1 cellular context compared by ENCODE assay signal in the genomic region with DNA sequence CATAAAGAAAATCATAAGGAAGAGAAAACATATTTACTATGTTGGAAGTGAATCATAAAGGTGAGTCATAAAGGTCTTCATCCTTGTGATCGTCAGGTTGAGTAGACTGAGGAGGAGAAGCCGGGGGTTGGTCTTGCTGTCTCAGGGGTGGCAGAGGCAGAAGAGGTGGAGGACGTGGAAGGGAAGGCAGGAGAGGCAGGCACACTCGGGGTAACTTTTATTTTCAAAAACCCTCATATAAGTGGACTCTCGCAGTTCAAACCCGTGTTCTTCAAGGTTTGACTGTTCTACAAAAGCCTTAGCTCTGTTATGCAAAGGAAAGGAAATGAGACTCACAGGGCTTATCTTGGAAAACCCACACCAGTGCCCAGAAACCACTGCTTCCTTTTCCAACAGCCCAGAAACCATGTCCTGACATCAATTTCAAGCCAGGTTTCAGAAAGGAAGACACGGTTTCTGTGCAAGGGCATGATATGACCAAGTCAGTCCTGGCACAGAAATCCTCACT.
TF ChIP-seq lines count a peak whose summit lies in the region.

No MANE protein-coding gene starts in this region.

TF ChIP-seq in SK-N-SH treated with all-trans-retinoic acid at 6 μM for 48 hours, 23 proteins besides CTCF, POLR2A, EP300 and RAD21 (continued from another document):
- TF ChIP-seq, protein P1, sequence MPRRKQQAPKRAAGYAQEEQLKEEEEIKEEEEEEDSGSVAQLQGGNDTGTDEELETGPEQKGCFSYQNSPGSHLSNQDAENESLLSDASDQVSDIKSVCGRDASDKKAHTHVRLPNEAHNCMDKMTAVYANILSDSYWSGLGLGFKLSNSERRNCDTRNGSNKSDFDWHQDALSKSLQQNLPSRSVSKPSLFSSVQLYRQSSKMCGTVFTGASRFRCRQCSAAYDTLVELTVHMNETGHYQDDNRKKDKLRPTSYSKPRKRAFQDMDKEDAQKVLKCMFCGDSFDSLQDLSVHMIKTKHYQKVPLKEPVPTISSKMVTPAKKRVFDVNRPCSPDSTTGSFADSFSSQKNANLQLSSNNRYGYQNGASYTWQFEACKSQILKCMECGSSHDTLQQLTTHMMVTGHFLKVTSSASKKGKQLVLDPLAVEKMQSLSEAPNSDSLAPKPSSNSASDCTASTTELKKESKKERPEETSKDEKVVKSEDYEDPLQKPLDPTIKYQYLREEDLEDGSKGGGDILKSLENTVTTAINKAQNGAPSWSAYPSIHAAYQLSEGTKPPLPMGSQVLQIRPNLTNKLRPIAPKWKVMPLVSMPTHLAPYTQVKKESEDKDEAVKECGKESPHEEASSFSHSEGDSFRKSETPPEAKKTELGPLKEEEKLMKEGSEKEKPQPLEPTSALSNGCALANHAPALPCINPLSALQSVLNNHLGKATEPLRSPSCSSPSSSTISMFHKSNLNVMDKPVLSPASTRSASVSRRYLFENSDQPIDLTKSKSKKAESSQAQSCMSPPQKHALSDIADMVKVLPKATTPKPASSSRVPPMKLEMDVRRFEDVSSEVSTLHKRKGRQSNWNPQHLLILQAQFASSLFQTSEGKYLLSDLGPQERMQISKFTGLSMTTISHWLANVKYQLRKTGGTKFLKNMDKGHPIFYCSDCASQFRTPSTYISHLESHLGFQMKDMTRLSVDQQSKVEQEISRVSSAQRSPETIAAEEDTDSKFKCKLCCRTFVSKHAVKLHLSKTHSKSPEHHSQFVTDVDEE (CRISPR knock-in tag; IDR thresholded peaks at IDR 0.05) = no peak
- TF ChIP-seq ZC3H10 (CRISPR knock-in tag; IDR thresholded peaks at IDR 0.05) (no peak), ZFP30 (CRISPR knock-in tag; IDR thresholded peaks at IDR 0.05) (no peak), CSDC2 (CRISPR knock-in tag; IDR thresholded peaks at IDR 0.05) (no peak), TOX (CRISPR knock-in tag; IDR thresholded peaks at IDR 0.05; ENCODE audit: borderline replicate concordance) (no peak), SNAI2 (CRISPR knock-in tag; IDR thresholded peaks at IDR 0.05) (no peak), TCF4 (CRISPR knock-in tag; IDR thresholded peaks at IDR 0.05; ENCODE audit: borderline replicate concordance) (no peak)
- TF ChIP-seq, protein P2, sequence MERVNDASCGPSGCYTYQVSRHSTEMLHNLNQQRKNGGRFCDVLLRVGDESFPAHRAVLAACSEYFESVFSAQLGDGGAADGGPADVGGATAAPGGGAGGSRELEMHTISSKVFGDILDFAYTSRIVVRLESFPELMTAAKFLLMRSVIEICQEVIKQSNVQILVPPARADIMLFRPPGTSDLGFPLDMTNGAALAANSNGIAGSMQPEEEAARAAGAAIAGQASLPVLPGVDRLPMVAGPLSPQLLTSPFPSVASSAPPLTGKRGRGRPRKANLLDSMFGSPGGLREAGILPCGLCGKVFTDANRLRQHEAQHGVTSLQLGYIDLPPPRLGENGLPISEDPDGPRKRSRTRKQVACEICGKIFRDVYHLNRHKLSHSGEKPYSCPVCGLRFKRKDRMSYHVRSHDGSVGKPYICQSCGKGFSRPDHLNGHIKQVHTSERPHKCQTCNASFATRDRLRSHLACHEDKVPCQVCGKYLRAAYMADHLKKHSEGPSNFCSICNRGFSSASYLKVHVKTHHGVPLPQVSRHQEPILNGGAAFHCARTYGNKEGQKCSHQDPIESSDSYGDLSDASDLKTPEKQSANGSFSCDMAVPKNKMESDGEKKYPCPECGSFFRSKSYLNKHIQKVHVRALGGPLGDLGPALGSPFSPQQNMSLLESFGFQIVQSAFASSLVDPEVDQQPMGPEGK (CRISPR knock-in tag; IDR thresholded peaks at IDR 0.05; ENCODE audit: borderline replicate concordance) = no peak
- TF ChIP-seq, protein P3, sequence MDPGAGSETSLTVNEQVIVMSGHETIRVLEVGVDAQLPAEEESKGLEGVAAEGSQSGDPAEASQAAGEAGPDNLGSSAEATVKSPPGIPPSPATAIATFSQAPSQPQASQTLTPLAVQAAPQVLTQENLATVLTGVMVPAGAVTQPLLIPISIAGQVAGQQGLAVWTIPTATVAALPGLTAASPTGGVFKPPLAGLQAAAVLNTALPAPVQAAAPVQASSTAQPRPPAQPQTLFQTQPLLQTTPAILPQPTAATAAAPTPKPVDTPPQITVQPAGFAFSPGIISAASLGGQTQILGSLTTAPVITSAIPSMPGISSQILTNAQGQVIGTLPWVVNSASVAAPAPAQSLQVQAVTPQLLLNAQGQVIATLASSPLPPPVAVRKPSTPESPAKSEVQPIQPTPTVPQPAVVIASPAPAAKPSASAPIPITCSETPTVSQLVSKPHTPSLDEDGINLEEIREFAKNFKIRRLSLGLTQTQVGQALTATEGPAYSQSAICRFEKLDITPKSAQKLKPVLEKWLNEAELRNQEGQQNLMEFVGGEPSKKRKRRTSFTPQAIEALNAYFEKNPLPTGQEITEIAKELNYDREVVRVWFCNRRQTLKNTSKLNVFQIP (CRISPR knock-in tag; IDR thresholded peaks at IDR 0.05; ENCODE audit: borderline replicate concordance, low read depth) = no peak
